18 cellular contexts compared by ENCODE assay signal in genomic region chr20:37351689-37352610, GRCh38. TPM values are rescaled to one million over a fixed set of nuclear protein-coding genes. Genes with fewer than 3 reads are reported as not detected.
A peak's percentile ranks its signal among the peaks of the same experiment; 100 is the strongest.
DNase-seq lines count a peak whose midpoint lies in the region; ATAC-seq and TF ChIP-seq lines count a peak whose summit lies in the region.
"Had no signal": no experiment of that assay in that cellular context is flagged by ENCODE, and none has a peak within 500 bp of the region (broad histone marks: within the 10 kb centered on the region; RNA-seq: fewer than 3 reads in every experiment).

No MANE protein-coding gene starts in this region.

- H3K9me2 ChIP-seq in PC-3 (replicated peaks; ENCODE audit: low read length), result no peaks in the 10 kb centered on the region

- no peaks in the 10 kb centered on the region for H3K27me3 ChIP-seq in BLaER1 treated with 17β-estradiol and CSF1 and Interleukin-3, amounts not matched to agents 10 nM and 100 nM
- H3K27me3 ChIP-seq in PC-3 (ENCODE audit: low read length), result no peaks in the 10 kb centered on the region
- no peaks in the 10 kb centered on the region for H3K27me3 ChIP-seq in endodermal cell (ENCODE audit: control insufficient read depth, insufficient read depth, low read length, poor library complexity, severe bottlenecking)
- no peaks in the 10 kb centered on the region for H3K27me3 ChIP-seq in smooth muscle cell (ENCODE audit: low read depth)
- H3K27me3 ChIP-seq: Peyer's patch had no signal

- no peak overlapping the region for H2AFZ ChIP-seq in PC-3 (ENCODE audit: low read length)
- H2AFZ ChIP-seq in smooth muscle cell (ENCODE audit: low read depth), result no peak overlapping the region

- 95 to 98% methylated on average over 7 to 12 of the region's 12 CpGs for WGBS in endodermal cell (ENCODE audit: insufficient coverage in 1 of 2, insufficient read length in 1 of 2), 2 experiments
- WGBS in smooth muscle cell (ENCODE audit: low lambda C conversion rate), result 92% methylated on average over 12 of the region's 12 CpGs

- no peaks in the 10 kb centered on the region for H3K9me3 ChIP-seq in BLaER1 treated with 17β-estradiol and CSF1 and Interleukin-3, amounts not matched to agents 10 nM and 100 nM (replicated peaks in 1 of 11)
- H3K9me3 ChIP-seq in PC-3 (ENCODE audit: low read length) (no peaks in the 10 kb centered on the region), endodermal cell (ENCODE audit: control insufficient read depth, low read length) (no peaks in the 10 kb centered on the region), smooth muscle cell (replicated peaks; ENCODE audit: low read depth) (no peaks in the 10 kb centered on the region)
- H3K9me3 ChIP-seq: Peyer's patch had no signal

- no TSS peak for BruUV-seq in PC-3 (replicated peaks; lab: Mats Ljungman, UMichigan)

- H4K20me1 ChIP-seq in BLaER1 treated with 17β-estradiol and CSF1 and Interleukin-3, amounts not matched to agents 10 nM and 100 nM, result peaks cover 40 to 100% (median 85%) of the 10 kb centered on the region in 11 experiments
- H4K20me1 ChIP-seq in PC-3 (ENCODE audit: low read length) (peaks cover 40% of the 10 kb centered on the region), smooth muscle cell (ENCODE audit: low read depth) (peaks cover 100% of the 10 kb centered on the region)

- H3K9me3 Mint-ChIP-seq in endodermal cell, result no peaks in the 10 kb centered on the region
- H3K9me3 Mint-ChIP-seq: activated naive CD8-positive, alpha-beta T cell treated with anti-CD3 and anti-CD28 coated beads for 36 hours had no signal

- H3K4me2 ChIP-seq in BLaER1 treated with 17β-estradiol and CSF1 and Interleukin-3, amounts not matched to agents 10 nM and 100 nM, result peak overlapping the region; percentile 39 to 100 (median 96)
- H3K4me2 ChIP-seq in PC-3 (ENCODE audit: low read length) (no peak overlapping the region), smooth muscle cell (no peak overlapping the region)

- no peak overlapping the region for H3K4me3 ChIP-seq in BLaER1 treated with 17β-estradiol and CSF1 and Interleukin-3, amounts not matched to agents 10 nM and 100 nM
- H3K4me3 ChIP-seq in PC-3 (ENCODE audit: low read length) (no peak overlapping the region), endodermal cell (ENCODE audit: low read length) (no peak overlapping the region), smooth muscle cell (no peak overlapping the region)
- H3K4me3 ChIP-seq: Peyer's patch had no signal

- ATAC-seq in PC-3, result peak; percentile 37
- no peak for ATAC-seq in HG03135 (IDR thresholded peaks at IDR 0.05; ENCODE audit: unreplicated experiment)

- peak overlapping the region; percentile 33 for H3K27ac Mint-ChIP-seq in endodermal cell
- H3K27ac Mint-ChIP-seq: activated naive CD8-positive, alpha-beta T cell treated with anti-CD3 and anti-CD28 coated beads for 36 hours had no signal

- H3K79me2 ChIP-seq in PC-3 (ENCODE audit: low read length) (peaks cover 100% of the 10 kb centered on the region), smooth muscle cell (ENCODE audit: low read depth) (peaks cover 100% of the 10 kb centered on the region)

- H3K27ac ChIP-seq in BLaER1 treated with 17β-estradiol and CSF1 and Interleukin-3, amounts not matched to agents 10 nM and 100 nM, result peak overlapping the region in 6 of 11 experiments; percentile 17 to 79 (median 53); a peak in 10 of 22 replicates
- H3K27ac ChIP-seq in PC-3 (ENCODE audit: low read length) (no peak overlapping the region), endodermal cell (ENCODE audit: low read depth, low read length) (no peak overlapping the region), smooth muscle cell (ENCODE audit: low read depth) (peak overlapping the region; percentile 2)
- H3K27ac ChIP-seq: Peyer's patch had no signal

- H3K36me3 ChIP-seq in BLaER1 treated with 17β-estradiol and CSF1 and Interleukin-3, amounts not matched to agents 10 nM and 100 nM, result peaks cover 10 to 49% (median 35%) of the 10 kb centered on the region in 11 experiments; a peak in 20 of 22 replicates
- H3K36me3 ChIP-seq in PC-3 (ENCODE audit: low read depth, low read length) (peaks cover 8% of the 10 kb centered on the region; the same call in 1 of the 2 replicates), endodermal cell (ENCODE audit: control insufficient read depth, insufficient read depth, low read length) (peaks cover 70% of the 10 kb centered on the region), smooth muscle cell (ENCODE audit: low read depth) (no peaks in the 10 kb centered on the region)

- POLR2A ChIA-PET in PC-3 (lab: Charles Lee; ENCODE audit: unreplicated experiment), result no interaction called here

- H3K36me3 Mint-ChIP-seq in endodermal cell (ENCODE audit: low read depth), result peaks cover 62% of the 10 kb centered on the region
- H3K36me3 Mint-ChIP-seq: activated naive CD8-positive, alpha-beta T cell treated with anti-CD3 and anti-CD28 coated beads for 36 hours had no signal

- H3F3A ChIP-seq in PC-3 (ENCODE audit: low read length, unreplicated experiment) (no peaks in the 10 kb centered on the region), smooth muscle cell (ENCODE audit: low read depth) (no peaks in the 10 kb centered on the region)

- H3K4me1 Mint-ChIP-seq in endodermal cell, result peaks cover 27% of the 10 kb centered on the region

- no peak overlapping the region for H3K4me3 Mint-ChIP-seq in endodermal cell
- H3K4me3 Mint-ChIP-seq: activated naive CD8-positive, alpha-beta T cell treated with anti-CD3 and anti-CD28 coated beads for 36 hours had no signal

- DNase-seq in PC-3 (no peak), endodermal cell (peak; percentile 36), smooth muscle cell (lab: John Stamatoyannopoulos, UW; ENCODE audit: unreplicated experiment) (no peak), NCI-H146 (lab: John Stamatoyannopoulos, UW) (no peak)
- no peak for DNase-seq in activated CD4-positive, alpha-beta T cell treated with anti-CD3 and anti-CD28 coated beads, Interleukin-2, amount 50 U/mL, for 1 hour
- DNase-seq: activated naive CD8-positive, alpha-beta T cell treated with anti-CD3 and anti-CD28 coated beads for 36 hours; DND-41; mammary epithelial cell; NCI-H1092; NCI-H2029; NCI-H446; occipital lobe; retina; stimulated activated CD4-positive, alpha-beta T cell treated with anti-CD3 and anti-CD28 coated beads, Interleukin-12 subunit alpha, Interleukin-12 subunit beta, amount 100 ng/mL, for 4 hours; T-helper 2 cell had no signal

- peak overlapping the region in 8 of 11 experiments; percentile 1 to 43 (median 28); a peak in 8 of 22 replicates for H3K9ac ChIP-seq in BLaER1 treated with 17β-estradiol and CSF1 and Interleukin-3, amounts not matched to agents 10 nM and 100 nM
- H3K9ac ChIP-seq in PC-3 (ENCODE audit: low read length) (no peak overlapping the region), endodermal cell (ENCODE audit: extremely low read depth, low read length, poor library complexity, severe bottlenecking) (no peak overlapping the region), smooth muscle cell (ENCODE audit: low read depth) (no peak overlapping the region)

- intact Hi-C loops in PC-3 (cut with micrococcal nuclease), result no loop called here

- TF ChIP-seq CTCF in PC-3 (conservative IDR thresholded peaks at IDR 0.05; ENCODE audit: low read depth, low read length), result no peak
- TF ChIP-seq CTCF in endodermal cell (conservative IDR thresholded peaks at IDR 0.05), result no peak
- TF ChIP-seq CTCF in smooth muscle cell (IDR thresholded peaks at IDR 0.05; ENCODE audit: borderline replicate concordance, insufficient read depth, poor library complexity, severe bottlenecking), result no peak

- no peaks in the 10 kb centered on the region for H3K27me3 Mint-ChIP-seq in endodermal cell (ENCODE audit: insufficient read depth)
- H3K27me3 Mint-ChIP-seq: activated naive CD8-positive, alpha-beta T cell treated with anti-CD3 and anti-CD28 coated beads for 36 hours had no signal

- CTCF ChIA-PET in PC-3 (lab: Charles Lee), result no interaction called here

- peaks cover 74 to 100% (median 100%) of the 10 kb centered on the region in 10 experiments for H3K4me1 ChIP-seq in BLaER1 treated with 17β-estradiol and CSF1 and Interleukin-3, amounts not matched to agents 10 nM and 100 nM
- peaks cover 21% of the 10 kb centered on the region for H3K4me1 ChIP-seq in PC-3 (ENCODE audit: insufficient read depth, low read length)
- H3K4me1 ChIP-seq in endodermal cell (ENCODE audit: control insufficient read depth, insufficient read depth, low read length), result peaks cover 4% of the 10 kb centered on the region
- H3K4me1 ChIP-seq in smooth muscle cell (ENCODE audit: low read depth), result peaks cover 5% of the 10 kb centered on the region

RNA-seq across cellular contexts. Expression of gene SRC, which starts 6.0 kb away (rescaled TPM):
- total RNA-seq in PC-3 (2014; rRNA removed) (55.6 and 82.1 TPM in 2 replicates), endodermal cell (100 to 1,000 TPM in 1 of 2 donors, 10 to 100 TPM in 1; 75.6 to 109 TPM), smooth muscle cell (26.7 and 36.5 TPM in 2 replicates)
- 48.4 TPM for polyA plus RNA-seq in endodermal cell (2013, experiment 1 of 2)
- 41.1 TPM for polyA plus RNA-seq in endodermal cell (2013, experiment 2 of 2)
- polyA plus RNA-seq in smooth muscle cell, result 26.0 and 47.7 TPM in 2 replicates

Comparison
In these comparisons a context has a peak if more than half of its experiments do, and no peak if none do; other contexts are left out.
1. H3K27ac ChIP-seq: peak in BLaER1 treated with 17β-estradiol and CSF1 and Interleukin-3, amounts not matched to agents 10 nM and 100 nM (6 of 11) and smooth muscle cell (single experiment); none in PC-3 (single experiment) and endodermal cell (single experiment).
2. H3K4me2 ChIP-seq: peak in BLaER1 treated with 17β-estradiol and CSF1 and Interleukin-3, amounts not matched to agents 10 nM and 100 nM (11 of 11); none in PC-3 (single experiment) and smooth muscle cell (single experiment).
3. H3K9ac ChIP-seq: peak in BLaER1 treated with 17β-estradiol and CSF1 and Interleukin-3, amounts not matched to agents 10 nM and 100 nM (8 of 11); none in PC-3 (single experiment), endodermal cell (single experiment) and smooth muscle cell (single experiment).